8 cellular contexts compared by ENCODE assay signal in the genomic region with DNA sequence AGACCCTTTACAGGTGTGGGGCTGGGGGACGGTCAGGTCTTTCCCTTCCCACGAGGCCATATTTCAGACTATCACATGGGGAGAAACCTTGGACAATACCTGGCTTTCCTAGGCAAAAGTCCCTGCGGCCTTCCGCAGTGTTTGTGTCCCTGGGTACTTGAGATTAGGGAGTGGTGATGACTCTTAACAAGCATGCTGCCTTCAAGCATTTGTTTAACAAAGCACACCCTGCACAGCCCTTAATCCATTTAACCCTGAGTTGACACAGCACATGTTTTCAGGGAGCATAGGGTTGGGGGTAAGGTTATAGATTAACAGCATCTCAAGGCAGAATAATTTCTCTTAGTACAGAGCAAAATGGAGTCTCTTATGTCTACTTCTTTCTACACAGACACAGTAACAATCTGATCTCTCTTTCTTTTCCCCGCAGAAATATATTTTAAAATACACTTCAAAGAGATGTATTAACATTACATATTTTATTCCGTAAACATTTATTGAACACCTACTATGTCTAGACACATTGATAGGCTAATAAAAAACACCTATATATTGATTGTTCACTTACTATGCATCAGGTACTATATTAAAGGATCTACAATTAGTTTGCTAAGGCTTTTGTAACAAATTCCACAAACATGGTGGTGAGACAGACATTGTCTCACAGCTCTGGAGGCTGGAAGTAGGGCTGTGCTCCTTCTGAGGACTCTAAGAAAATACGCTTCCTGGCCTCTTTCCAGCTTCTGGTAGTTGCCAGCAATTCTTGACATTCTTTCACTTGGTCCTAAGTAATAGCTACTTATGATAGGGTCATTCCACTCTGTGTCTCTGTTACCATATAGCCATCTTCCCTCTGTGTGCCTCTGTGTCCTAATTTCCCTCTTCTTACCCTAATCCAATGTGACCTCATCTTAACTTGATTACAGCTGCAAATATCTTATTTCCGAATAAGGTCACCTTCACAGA.
DNase-seq lines count a peak whose midpoint lies in the region; ATAC-seq and TF ChIP-seq lines count a peak whose summit lies in the region.
"Not testable (repeated sequence)": the region's sequence is repeated elsewhere in the genome, so short reads cannot be mapped to it uniquely, and the experiment has no call there.

No MANE protein-coding gene starts in this region.

- BruUV-seq in A673 (replicated peaks; lab: Mats Ljungman, UMichigan) = not testable (repeated sequence)

- intact Hi-C loops in A673 (cut with micrococcal nuclease; ENCODE audit: unreplicated experiment) = not testable (repeated sequence)

- not testable (repeated sequence) for H3K9me3 ChIP-seq in A673 (ENCODE audit: low read depth, low read length, poor library complexity, severe bottlenecking); HUES48 (ENCODE audit: control insufficient read depth, insufficient read depth, low read length); lung (ENCODE audit: control insufficient read depth in 2 of 2, insufficient read depth in 1 of 2, low read length in 1 of 2)

- not testable (repeated sequence) for H3K4me3 Mint-ChIP-seq in chondrocyte (ENCODE audit: unreplicated experiment)

- POLR2A ChIA-PET in A673 (lab: Charles Lee; ENCODE audit: low non-redundant PET) = not testable (repeated sequence)

- 49 to 65% methylated on average over 8 of the region's 8 CpGs for WGBS in lung, 2 donors

- not testable (repeated sequence) for H3K4me1 ChIP-seq in A673 (ENCODE audit: insufficient read depth, low read length, poor library complexity, severe bottlenecking); lung (ENCODE audit: control insufficient read depth in 2 of 2, insufficient read depth in 2 of 2, low read length in 2 of 2)
- H3K4me1 ChIP-seq in HUES48 (ENCODE audit: control insufficient read depth, insufficient read depth, low read length) = peaks cover 17% of the 10 kb centered on the region

- H3K36me3 ChIP-seq in A673 (ENCODE audit: insufficient read depth, low read length, poor library complexity, severe bottlenecking); HUES48 (ENCODE audit: control insufficient read depth, insufficient read depth, low read length); lung (ENCODE audit: control insufficient read depth in 2 of 2, insufficient read depth in 2 of 2, low read length in 2 of 2): not testable (repeated sequence)

- peak; percentile 57 for ATAC-seq in lung (ENCODE audit: insufficient read depth, low FRiP score)

- H3K9me3 Mint-ChIP-seq in chondrocyte (ENCODE audit: low read depth) = not testable (repeated sequence)

- CTCF ChIA-PET in A673 (lab: Charles Lee) = not testable (repeated sequence)

- H3K27me3 ChIP-seq in A673 (replicated peaks; ENCODE audit: insufficient read depth, low read depth, low read length, poor library complexity); HUES48 (ENCODE audit: control insufficient read depth, insufficient read depth, low read length); lung (ENCODE audit: control insufficient read depth, insufficient read depth): not testable (repeated sequence)

- not testable (repeated sequence) for H3K27ac ChIP-seq in A673 (ENCODE audit: low read depth, low read length, poor library complexity, severe bottlenecking); lung (ENCODE audit: low read depth in 1 of 2, low read length in 1 of 2)
- H3K27ac ChIP-seq in HUES48 (ENCODE audit: low read depth, low read length) = peak overlapping the region; percentile 70

- DNase-seq in A673 (ENCODE audit: low spot score) (peak; percentile 57), ELF-1 (ENCODE audit: low read depth, low spot score) (peak; percentile 55), RPMI7951 (ENCODE audit: low read depth) (peak; percentile 73), fibroblast of villous mesenchyme (ENCODE audit: low read depth) (peak; percentile 24), lung (ENCODE audit: low spot score) (peak; percentile 75), skeletal muscle cell (ENCODE audit: low read depth) (peak; percentile 62)
- DNase-seq in chondrocyte (ENCODE audit: low spot score) = not testable (repeated sequence)

- TF ChIP-seq CTCF in A673 (conservative IDR thresholded peaks at IDR 0.05; ENCODE audit: low read depth, low read length); chondrocyte (IDR thresholded peaks at IDR 0.05); fibroblast of villous mesenchyme (IDR thresholded peaks at IDR 0.05; ENCODE audit: insufficient read depth, low read depth, low read length); lung (IDR thresholded peaks at IDR 0.05; ENCODE audit: control extremely low read depth, extremely low read depth): not testable (repeated sequence)

- H3K4me1 Mint-ChIP-seq in chondrocyte (ENCODE audit: low read depth) = peaks cover 69% of the 10 kb centered on the region

- peak overlapping the region; percentile 82 for H3K27ac Mint-ChIP-seq in chondrocyte (ENCODE audit: unreplicated experiment)

- H3K27me3 Mint-ChIP-seq in chondrocyte (ENCODE audit: low read depth) = not testable (repeated sequence)

- H3K36me3 Mint-ChIP-seq in chondrocyte (ENCODE audit: low read depth) = not testable (repeated sequence)

- not testable (repeated sequence) for H3K4me3 ChIP-seq in A673 (ENCODE audit: low read depth, low read length, poor library complexity, severe bottlenecking); HUES48 (ENCODE audit: low read depth, low read length); fibroblast of villous mesenchyme (ENCODE audit: low read depth, low read length); lung; skeletal muscle cell (ENCODE audit: low read depth, low read length)

- H3K9ac ChIP-seq in HUES48 (ENCODE audit: low read depth, low read length) = not testable (repeated sequence)
